ENCODE assay signal across 10 cellular contexts in genomic region chr5:177365845-177366527, GRCh38. TPM values are rescaled to one million over a fixed set of nuclear protein-coding genes. Genes with fewer than 3 reads are reported as not detected.
DNase-seq lines count a peak whose midpoint lies in the region; ATAC-seq and TF ChIP-seq lines count a peak whose summit lies in the region.
"Had no signal": no experiment of that assay in that cellular context is flagged by ENCODE, and none has a peak within 500 bp of the region (broad histone marks: within the 10 kb centered on the region; RNA-seq: fewer than 3 reads in every experiment).

No MANE protein-coding gene starts in this region.

- no peak overlapping the region for H3K4me3 Mint-ChIP-seq in activated T-helper 17 cell treated with anti-CD3 and anti-CD28 coated beads, Interleukin-2, amount 50 U/mL, for 72 hours

- ATAC-seq in activated T-helper 17 cell treated with anti-CD3 and anti-CD28 coated beads, Interleukin-2, amount 50 U/mL, for 72 hours (replicated peaks): no peak
- ATAC-seq: activated naive CD4-positive, alpha-beta T cell treated with anti-CD3 and anti-CD28 coated beads, Interleukin-2, amount 50 U/mL, for 72 hours had no signal

- H3K4me1 Mint-ChIP-seq in activated T-helper 17 cell treated with anti-CD3 and anti-CD28 coated beads, Interleukin-2, amount 50 U/mL, for 72 hours: peaks cover 48% of the 10 kb centered on the region

- peaks cover 24% of the 10 kb centered on the region for H3K27me3 ChIP-seq in HUES6 (ENCODE audit: control insufficient read depth, insufficient read depth, low read length)
- H3K27me3 ChIP-seq in ascending aorta: no peaks in the 10 kb centered on the region
- H3K27me3 ChIP-seq in liver (ENCODE audit: control insufficient read depth in 4 of 4, insufficient read depth in 4 of 4, low read length in 3 of 4): no peaks in the 10 kb centered on the region
- no peaks in the 10 kb centered on the region for H3K27me3 ChIP-seq in spleen (replicated peaks in 1 of 7)

- no peak for TF ChIP-seq RAD21 in liver (IDR thresholded peaks at IDR 0.05)

- H3K4me3 ChIP-seq in HUES6 (ENCODE audit: low read depth, low read length) (peak overlapping the region; percentile 68), ascending aorta (peak overlapping the region in 1 of 2 donors; percentile 62), liver (ENCODE audit: low read depth in 1 of 3, low read length in 3 of 3) (no peak overlapping the region), spleen (no peak overlapping the region)

- WGBS in liver: 90% methylated on average over 14 of the region's 14 CpGs
- 84 to 91% (median 86%) methylated on average over 14 of the region's 14 CpGs for WGBS in spleen, 5 donors

- peaks cover 59% of the 10 kb centered on the region for H3K36me3 Mint-ChIP-seq in activated T-helper 17 cell treated with anti-CD3 and anti-CD28 coated beads, Interleukin-2, amount 50 U/mL, for 72 hours (ENCODE audit: low read depth)

- H3K9ac ChIP-seq in HUES6 (ENCODE audit: low read length) (peak overlapping the region; percentile 41), liver (ENCODE audit: low read depth in 1 of 2, low read length in 2 of 2) (peak overlapping the region in 1 of 2 donors; percentile 77)

- no peaks in the 10 kb centered on the region for H3K9me3 ChIP-seq in HUES6 (ENCODE audit: control insufficient read depth, insufficient read depth, low read depth, low read length)
- no peaks in the 10 kb centered on the region for H3K9me3 ChIP-seq in ascending aorta
- no peaks in the 10 kb centered on the region for H3K9me3 ChIP-seq in liver (ENCODE audit: control insufficient read depth in 4 of 4, low read length in 3 of 4)
- H3K9me3 ChIP-seq in spleen: no peaks in the 10 kb centered on the region

- intact Hi-C loops in ascending aorta (cut with DNase I): loop anchor here (1.0 to 2.0 kb wide), 2 partner anchors 15 to 61 kb away; partner anchors contain the start of genes GRK6 and LMAN2
- intact Hi-C loops in spleen (cut with DNase I; ENCODE audit: low total_unique reads): loop anchor here (10.0 kb wide), 1 partner anchor 51 kb away; the partner anchor contains the start of gene MXD3

- 0 out of 2 replicates have a peak, but pooled peaks cover 3% of the 10 kb centered on the region for H3K36me3 ChIP-seq in HUES6 (ENCODE audit: control insufficient read depth, insufficient read depth, low read length)
- no peaks in the 10 kb centered on the region for H3K36me3 ChIP-seq in ascending aorta
- H3K36me3 ChIP-seq in liver (ENCODE audit: control insufficient read depth in 4 of 4, insufficient read depth in 3 of 4, low read depth in 1 of 4, low read length in 3 of 4): no peaks in the 10 kb centered on the region
- H3K36me3 ChIP-seq in spleen: peaks cover 0 to 61% (median 28%) of the 10 kb centered on the region in 6 donors

- no peaks in the 10 kb centered on the region for H3K9me3 Mint-ChIP-seq in activated T-helper 17 cell treated with anti-CD3 and anti-CD28 coated beads, Interleukin-2, amount 50 U/mL, for 72 hours
- H3K9me3 Mint-ChIP-seq: activated naive CD4-positive, alpha-beta T cell treated with anti-CD3 and anti-CD28 coated beads, Interleukin-2, amount 50 U/mL, for 72 hours had no signal

- peak overlapping the region; percentile 73; the same call in 1 of the 2 replicates for H3K27ac ChIP-seq in HUES6 (ENCODE audit: low read depth, low read length)
- peak overlapping the region; percentile 71 to 78 for H3K27ac ChIP-seq in ascending aorta
- peak overlapping the region; percentile 89 to 97 for H3K27ac ChIP-seq in liver (ENCODE audit: low read depth in 1 of 2, low read length in 2 of 2)
- H3K27ac ChIP-seq in spleen: peak overlapping the region in 7 of 8 donors; percentile 76 to 87 (median 82)
- no peak overlapping the region for H3K27ac ChIP-seq in substantia nigra (ENCODE audit: low read depth, low read length, poor library complexity, severe bottlenecking)

- DNase-seq in ascending aorta (ENCODE audit: low spot score in 2 of 2) (no peak), spleen (no peak), NCI-H1417 (lab: John Stamatoyannopoulos, UW) (no peak), KG1 (lab: John Stamatoyannopoulos, UW) (no peak), substantia nigra (lab: John Stamatoyannopoulos, UW) (no peak)

- H3K27me3 Mint-ChIP-seq in activated T-helper 17 cell treated with anti-CD3 and anti-CD28 coated beads, Interleukin-2, amount 50 U/mL, for 72 hours: no peaks in the 10 kb centered on the region

- TF ChIP-seq POLR2A in spleen (IDR thresholded peaks at IDR 0.05): no peak

- no peak overlapping the region for H3K27ac Mint-ChIP-seq in activated T-helper 17 cell treated with anti-CD3 and anti-CD28 coated beads, Interleukin-2, amount 50 U/mL, for 72 hours

- no peak for TF ChIP-seq CTCF in ascending aorta (IDR thresholded peaks at IDR 0.05)
- TF ChIP-seq CTCF in liver (IDR thresholded peaks at IDR 0.05; ENCODE audit: low read depth, low read length, missing input control): no peak
- no peak for TF ChIP-seq CTCF in spleen (IDR thresholded peaks at IDR 0.05 in 8 of 11, conservative IDR thresholded peaks at IDR 0.05 in 3 of 11)

- H3K4me1 ChIP-seq in HUES6 (ENCODE audit: control insufficient read depth, insufficient read depth, low read length) (peaks cover 47% of the 10 kb centered on the region), ascending aorta (peaks cover 7 to 18% of the 10 kb centered on the region in 2 donors), liver (ENCODE audit: control insufficient read depth in 4 of 4, insufficient read depth in 4 of 4, low read length in 3 of 4) (peaks cover 24 to 75% (median 65%) of the 10 kb centered on the region in 4 donors), spleen (peaks cover 17 to 98% (median 78%) of the 10 kb centered on the region in 6 donors)

TF ChIP-seq in liver, 16 proteins besides CTCF, POLR2A, EP300 and RAD21 (continues in another document):
- no peak for TF ChIP-seq JUND (IDR thresholded peaks at IDR 0.05)
- no peak for TF ChIP-seq YY1 (IDR thresholded peaks at IDR 0.05)
- TF ChIP-seq FOXA1 (IDR thresholded peaks at IDR 0.05): no peak
- no peak for TF ChIP-seq NR2F2 (IDR thresholded peaks at IDR 0.05)
- TF ChIP-seq REST (IDR thresholded peaks at IDR 0.05): no peak
- no peak for TF ChIP-seq MAX (IDR thresholded peaks at IDR 0.05)
- no peak for TF ChIP-seq HNF4A (conservative IDR thresholded peaks at IDR 0.05)
- no peak for TF ChIP-seq SP1 (IDR thresholded peaks at IDR 0.05)
- no peak for TF ChIP-seq RXRA (IDR thresholded peaks at IDR 0.05)

RNA-seq across cellular contexts. Expression of gene RGS14, which starts 8.3 kb away (rescaled TPM):
- total RNA-seq in ascending aorta: 4.5 TPM
- total RNA-seq in liver: 10 to 100 TPM; 10.2 to 53.8 TPM
- 10 to 100 TPM; 30.7 to 35.8 TPM for polyA plus RNA-seq in liver
- 100 to 1,000 TPM in 1 of 7 donors, 10 to 100 TPM in 6; 61.5 to 111 (median 77.1) TPM for total RNA-seq in spleen
- 10 to 100 TPM; 45.3 to 95.9 (median 61.6) TPM for polyA plus RNA-seq in spleen
- total RNA-seq in activated T-helper 17 cell treated with anti-CD3 and anti-CD28 coated beads, Interleukin-2, amount 50 U/mL, for 72 hours: 100 to 1,000 TPM in 1 of 2 donors, 10 to 100 TPM in 1; 45.5 to 102 TPM

RNA-seq across cellular contexts. Expression of gene LMAN2, which starts 14.5 kb away (rescaled TPM):
- total RNA-seq in ascending aorta (229 TPM), liver (100 to 1,000 TPM; 279 to 478 TPM), spleen (100 to 1,000 TPM in 4 of 7 donors, 10 to 100 TPM in 3; 92.4 to 211 (median 109) TPM)
- polyA plus RNA-seq in liver (100 to 1,000 TPM; 243 to 449 TPM), spleen (10 to 100 TPM; 50.1 to 96.6 (median 72.5) TPM)
- total RNA-seq in activated T-helper 17 cell treated with anti-CD3 and anti-CD28 coated beads, Interleukin-2, amount 50 U/mL, for 72 hours: 100 to 1,000 TPM in 1 of 2 donors, 10 to 100 TPM in 1; 94.3 to 122 TPM

RNA-seq across cellular contexts. Expression of gene SLC34A1, which starts 18.2 kb away (rescaled TPM):
- total RNA-seq in ascending aorta: not detected
- 1 to 10 TPM in 1 of 2 donors, under 1 TPM in 1; 0.23 to 1.0 TPM for total RNA-seq in liver
- polyA plus RNA-seq in liver: under 1 TPM; 0.33 to 0.60 TPM
- under 1 TPM in 5 of 7 donors, not detected in 2; 0.13 to 0.77 (median 0.19) TPM for total RNA-seq in spleen
- under 1 TPM in 2 of 3 donors, not detected in 1; 0.02 to 0.06 TPM for polyA plus RNA-seq in spleen
- total RNA-seq in activated T-helper 17 cell treated with anti-CD3 and anti-CD28 coated beads, Interleukin-2, amount 50 U/mL, for 72 hours: 1 to 10 TPM in 1 of 2 donors, under 1 TPM in 1; 0.56 to 1.1 TPM

RNA-seq across cellular contexts. Expression of gene PFN3, which starts 34.5 kb away (rescaled TPM):
- total RNA-seq in ascending aorta: not detected
- total RNA-seq in liver: not detected
- not detected for polyA plus RNA-seq in liver
- not detected for total RNA-seq in spleen
- not detected for polyA plus RNA-seq in spleen
- total RNA-seq in activated T-helper 17 cell treated with anti-CD3 and anti-CD28 coated beads, Interleukin-2, amount 50 U/mL, for 72 hours: not detected
- total RNA-seq: activated naive CD4-positive, alpha-beta T cell treated with anti-CD3 and anti-CD28 coated beads, Interleukin-2, amount 50 U/mL, for 72 hours; mononuclear cell had no signal

RNA-seq across cellular contexts. Expression of gene F12, which starts 43.4 kb away (rescaled TPM):
- total RNA-seq in ascending aorta (not detected), liver (100 to 1,000 TPM in 1 of 2 donors, 10 to 100 TPM in 1; 27.7 to 256 TPM), spleen (1 to 10 TPM in 3 of 7 donors, under 1 TPM in 4; 0.60 to 1.7 (median 0.94) TPM)
- polyA plus RNA-seq in liver (100 to 1,000 TPM; 294 to 328 TPM), spleen (1 to 10 TPM; 1.1 to 2.3 (median 1.3) TPM)
- total RNA-seq in activated T-helper 17 cell treated with anti-CD3 and anti-CD28 coated beads, Interleukin-2, amount 50 U/mL, for 72 hours: 1 to 10 TPM; 3.7 to 4.6 TPM
